In the genomic region with DNA sequence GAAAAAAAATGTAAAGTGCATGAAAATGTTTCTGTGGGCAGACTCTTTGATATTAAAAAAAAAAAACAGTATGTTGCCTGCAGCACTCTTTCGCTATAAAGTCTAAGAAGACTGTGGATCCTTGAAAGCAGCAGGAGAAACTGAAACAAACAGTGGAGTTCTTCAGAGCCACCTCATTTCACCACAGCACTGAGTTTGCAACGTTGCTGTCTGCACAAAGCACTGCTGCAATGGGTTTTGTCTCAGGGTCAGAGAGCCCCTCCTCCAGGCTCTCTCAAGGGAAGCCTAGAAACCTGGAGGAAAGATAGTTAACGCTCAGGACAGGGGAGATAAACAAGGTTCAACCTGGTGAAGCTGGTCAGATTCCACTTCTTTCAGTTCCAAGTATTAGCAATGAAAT, we compare ENCODE assay signal across 1 cellular context.
TF ChIP-seq lines count a peak whose summit lies in the region.

No MANE protein-coding gene starts in this region.

TF ChIP-seq in GM23338, 12 proteins besides CTCF, POLR2A, EP300 and RAD21 (continued from another document):
- TF ChIP-seq, protein P1, sequence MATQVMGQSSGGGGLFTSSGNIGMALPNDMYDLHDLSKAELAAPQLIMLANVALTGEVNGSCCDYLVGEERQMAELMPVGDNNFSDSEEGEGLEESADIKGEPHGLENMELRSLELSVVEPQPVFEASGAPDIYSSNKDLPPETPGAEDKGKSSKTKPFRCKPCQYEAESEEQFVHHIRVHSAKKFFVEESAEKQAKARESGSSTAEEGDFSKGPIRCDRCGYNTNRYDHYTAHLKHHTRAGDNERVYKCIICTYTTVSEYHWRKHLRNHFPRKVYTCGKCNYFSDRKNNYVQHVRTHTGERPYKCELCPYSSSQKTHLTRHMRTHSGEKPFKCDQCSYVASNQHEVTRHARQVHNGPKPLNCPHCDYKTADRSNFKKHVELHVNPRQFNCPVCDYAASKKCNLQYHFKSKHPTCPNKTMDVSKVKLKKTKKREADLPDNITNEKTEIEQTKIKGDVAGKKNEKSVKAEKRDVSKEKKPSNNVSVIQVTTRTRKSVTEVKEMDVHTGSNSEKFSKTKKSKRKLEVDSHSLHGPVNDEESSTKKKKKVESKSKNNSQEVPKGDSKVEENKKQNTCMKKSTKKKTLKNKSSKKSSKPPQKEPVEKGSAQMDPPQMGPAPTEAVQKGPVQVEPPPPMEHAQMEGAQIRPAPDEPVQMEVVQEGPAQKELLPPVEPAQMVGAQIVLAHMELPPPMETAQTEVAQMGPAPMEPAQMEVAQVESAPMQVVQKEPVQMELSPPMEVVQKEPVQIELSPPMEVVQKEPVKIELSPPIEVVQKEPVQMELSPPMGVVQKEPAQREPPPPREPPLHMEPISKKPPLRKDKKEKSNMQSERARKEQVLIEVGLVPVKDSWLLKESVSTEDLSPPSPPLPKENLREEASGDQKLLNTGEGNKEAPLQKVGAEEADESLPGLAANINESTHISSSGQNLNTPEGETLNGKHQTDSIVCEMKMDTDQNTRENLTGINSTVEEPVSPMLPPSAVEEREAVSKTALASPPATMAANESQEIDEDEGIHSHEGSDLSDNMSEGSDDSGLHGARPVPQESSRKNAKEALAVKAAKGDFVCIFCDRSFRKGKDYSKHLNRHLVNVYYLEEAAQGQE (IDR thresholded peaks at IDR 0.05; ENCODE audit: unreplicated experiment): no peak
- TF ChIP-seq, protein P2, sequence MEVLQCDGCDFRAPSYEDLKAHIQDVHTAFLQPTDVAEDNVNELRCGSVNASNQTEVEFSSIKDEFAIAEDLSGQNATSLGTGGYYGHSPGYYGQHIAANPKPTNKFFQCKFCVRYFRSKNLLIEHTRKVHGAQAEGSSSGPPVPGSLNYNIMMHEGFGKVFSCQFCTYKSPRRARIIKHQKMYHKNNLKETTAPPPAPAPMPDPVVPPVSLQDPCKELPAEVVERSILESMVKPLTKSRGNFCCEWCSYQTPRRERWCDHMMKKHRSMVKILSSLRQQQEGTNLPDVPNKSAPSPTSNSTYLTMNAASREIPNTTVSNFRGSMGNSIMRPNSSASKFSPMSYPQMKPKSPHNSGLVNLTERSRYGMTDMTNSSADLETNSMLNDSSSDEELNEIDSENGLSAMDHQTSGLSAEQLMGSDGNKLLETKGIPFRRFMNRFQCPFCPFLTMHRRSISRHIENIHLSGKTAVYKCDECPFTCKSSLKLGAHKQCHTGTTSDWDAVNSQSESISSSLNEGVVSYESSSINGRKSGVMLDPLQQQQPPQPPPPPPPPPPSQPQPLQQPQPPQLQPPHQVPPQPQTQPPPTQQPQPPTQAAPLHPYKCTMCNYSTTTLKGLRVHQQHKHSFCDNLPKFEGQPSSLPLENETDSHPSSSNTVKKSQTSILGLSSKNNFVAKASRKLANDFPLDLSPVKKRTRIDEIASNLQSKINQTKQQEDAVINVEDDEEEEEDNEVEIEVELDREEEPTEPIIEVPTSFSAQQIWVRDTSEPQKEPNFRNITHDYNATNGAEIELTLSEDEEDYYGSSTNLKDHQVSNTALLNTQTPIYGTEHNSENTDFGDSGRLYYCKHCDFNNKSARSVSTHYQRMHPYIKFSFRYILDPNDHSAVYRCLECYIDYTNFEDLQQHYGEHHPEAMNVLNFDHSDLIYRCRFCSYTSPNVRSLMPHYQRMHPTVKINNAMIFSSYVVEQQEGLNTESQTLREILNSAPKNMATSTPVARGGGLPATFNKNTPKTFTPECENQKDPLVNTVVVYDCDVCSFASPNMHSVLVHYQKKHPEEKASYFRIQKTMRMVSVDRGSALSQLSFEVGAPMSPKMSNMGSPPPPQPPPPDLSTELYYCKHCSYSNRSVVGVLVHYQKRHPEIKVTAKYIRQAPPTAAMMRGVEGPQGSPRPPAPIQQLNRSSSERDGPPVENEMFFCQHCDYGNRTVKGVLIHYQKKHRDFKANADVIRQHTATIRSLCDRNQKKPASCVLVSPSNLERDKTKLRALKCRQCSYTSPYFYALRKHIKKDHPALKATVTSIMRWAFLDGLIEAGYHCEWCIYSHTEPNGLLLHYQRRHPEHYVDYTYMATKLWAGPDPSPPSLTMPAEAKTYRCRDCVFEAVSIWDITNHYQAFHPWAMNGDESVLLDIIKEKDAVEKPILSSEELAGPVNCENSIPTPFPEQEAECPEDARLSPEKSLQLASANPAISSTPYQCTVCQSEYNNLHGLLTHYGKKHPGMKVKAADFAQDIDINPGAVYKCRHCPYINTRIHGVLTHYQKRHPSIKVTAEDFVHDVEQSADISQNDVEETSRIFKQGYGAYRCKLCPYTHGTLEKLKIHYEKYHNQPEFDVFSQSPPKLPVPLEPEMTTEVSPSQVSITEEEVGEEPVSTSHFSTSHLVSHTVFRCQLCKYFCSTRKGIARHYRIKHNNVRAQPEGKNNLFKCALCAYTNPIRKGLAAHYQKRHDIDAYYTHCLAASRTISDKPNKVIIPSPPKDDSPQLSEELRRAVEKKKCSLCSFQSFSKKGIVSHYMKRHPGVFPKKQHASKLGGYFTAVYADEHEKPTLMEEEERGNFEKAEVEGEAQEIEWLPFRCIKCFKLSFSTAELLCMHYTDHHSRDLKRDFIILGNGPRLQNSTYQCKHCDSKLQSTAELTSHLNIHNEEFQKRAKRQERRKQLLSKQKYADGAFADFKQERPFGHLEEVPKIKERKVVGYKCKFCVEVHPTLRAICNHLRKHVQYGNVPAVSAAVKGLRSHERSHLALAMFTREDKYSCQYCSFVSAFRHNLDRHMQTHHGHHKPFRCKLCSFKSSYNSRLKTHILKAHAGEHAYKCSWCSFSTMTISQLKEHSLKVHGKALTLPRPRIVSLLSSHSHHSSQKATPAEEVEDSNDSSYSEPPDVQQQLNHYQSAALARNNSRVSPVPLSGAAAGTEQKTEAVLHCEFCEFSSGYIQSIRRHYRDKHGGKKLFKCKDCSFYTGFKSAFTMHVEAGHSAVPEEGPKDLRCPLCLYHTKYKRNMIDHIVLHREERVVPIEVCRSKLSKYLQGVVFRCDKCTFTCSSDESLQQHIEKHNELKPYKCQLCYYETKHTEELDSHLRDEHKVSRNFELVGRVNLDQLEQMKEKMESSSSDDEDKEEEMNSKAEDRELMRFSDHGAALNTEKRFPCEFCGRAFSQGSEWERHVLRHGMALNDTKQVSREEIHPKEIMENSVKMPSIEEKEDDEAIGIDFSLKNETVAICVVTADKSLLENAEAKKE (CRISPR knock-in tag; IDR thresholded peaks at IDR 0.05): no peak
- TF ChIP-seq NANOG (IDR thresholded peaks at IDR 0.05; ENCODE audit: borderline replicate concordance): no peak
- no peak for TF ChIP-seq STAT1 (IDR thresholded peaks at IDR 0.05; ENCODE audit: unreplicated experiment)
- no peak for TF ChIP-seq ZNF331 (CRISPR knock-in tag; IDR thresholded peaks at IDR 0.05; ENCODE audit: low read depth)
- no peak for TF ChIP-seq ZNF114 (CRISPR knock-in tag; IDR thresholded peaks at IDR 0.05)
- TF ChIP-seq, protein P3, sequence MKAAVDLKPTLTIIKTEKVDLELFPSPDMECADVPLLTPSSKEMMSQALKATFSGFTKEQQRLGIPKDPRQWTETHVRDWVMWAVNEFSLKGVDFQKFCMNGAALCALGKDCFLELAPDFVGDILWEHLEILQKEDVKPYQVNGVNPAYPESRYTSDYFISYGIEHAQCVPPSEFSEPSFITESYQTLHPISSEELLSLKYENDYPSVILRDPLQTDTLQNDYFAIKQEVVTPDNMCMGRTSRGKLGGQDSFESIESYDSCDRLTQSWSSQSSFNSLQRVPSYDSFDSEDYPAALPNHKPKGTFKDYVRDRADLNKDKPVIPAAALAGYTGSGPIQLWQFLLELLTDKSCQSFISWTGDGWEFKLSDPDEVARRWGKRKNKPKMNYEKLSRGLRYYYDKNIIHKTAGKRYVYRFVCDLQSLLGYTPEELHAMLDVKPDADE (IDR thresholded peaks at IDR 0.05): no peak
